Comparison of ENCODE assay signal across 10 cellular contexts in the genomic region with DNA sequence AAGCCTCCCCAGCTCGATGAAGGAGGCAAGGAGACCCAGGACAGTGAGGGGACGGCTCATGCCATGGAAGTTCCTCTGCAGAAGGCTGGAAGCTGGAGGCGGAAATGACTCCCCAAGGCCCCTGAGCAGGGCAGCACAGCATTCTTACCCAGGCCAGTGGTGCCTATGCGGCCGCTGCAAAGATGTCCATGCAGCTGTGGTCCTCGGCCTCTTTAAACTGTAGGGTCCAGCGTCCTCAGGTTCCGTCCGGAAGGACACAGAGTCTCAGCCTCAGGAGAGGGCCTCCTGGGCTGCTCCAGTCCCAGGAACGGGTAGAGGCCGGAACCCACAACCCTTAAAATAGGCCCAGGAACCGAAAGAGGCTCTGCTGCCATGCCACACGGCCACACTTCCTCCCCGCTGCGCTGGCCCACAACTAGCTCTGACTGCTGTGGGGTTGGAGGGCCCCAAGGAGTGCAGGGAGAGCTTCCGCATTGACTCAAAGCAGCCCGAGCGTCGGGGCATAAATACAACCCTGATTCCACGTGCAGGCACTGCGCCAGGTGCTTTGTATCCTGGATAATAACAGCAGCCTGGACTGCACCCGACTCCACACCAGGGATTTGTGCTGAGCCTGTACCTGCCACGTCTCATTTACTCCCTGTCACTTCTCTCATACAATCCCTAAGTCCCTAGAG. TPM values are rescaled to one million over a fixed set of nuclear protein-coding genes. Genes with fewer than 3 reads are reported as not detected.
DNase-seq lines count a peak whose midpoint lies in the region; ATAC-seq and TF ChIP-seq lines count a peak whose summit lies in the region.
"Had no signal": no experiment of that assay in that cellular context is flagged by ENCODE, and none has a peak within 500 bp of the region (broad histone marks: within the 10 kb centered on the region; RNA-seq: fewer than 3 reads in every experiment).

No MANE protein-coding gene starts in this region.

- H3K27me3 ChIP-seq in endodermal cell (ENCODE audit: control insufficient read depth, insufficient read depth, low read length, poor library complexity, severe bottlenecking), result peaks cover 6% of the 10 kb centered on the region

- H3K27ac ChIP-seq in endodermal cell (ENCODE audit: low read depth, low read length), result no peak overlapping the region
- H3K27ac ChIP-seq: A549, epithelial cell of prostate had no signal

- H3K36me3 ChIP-seq in endodermal cell (ENCODE audit: control insufficient read depth, insufficient read depth, low read length), result peaks cover 5% of the 10 kb centered on the region

- peaks cover 0 to 4% (median 4%) of the 10 kb centered on the region in 3 donors for H3K27me3 Mint-ChIP-seq in immature natural killer cell (ENCODE audit: low read depth in 3 of 3)
- H3K27me3 Mint-ChIP-seq in endodermal cell (ENCODE audit: insufficient read depth), result peaks cover 9% of the 10 kb centered on the region

- ATAC-seq in HG02571 (IDR thresholded peaks at IDR 0.05; ENCODE audit: unreplicated experiment) (peak; percentile 66), GM18519 (IDR thresholded peaks at IDR 0.05; ENCODE audit: low FRiP score, unreplicated experiment) (no peak)
- ATAC-seq: A549 had no signal

- H3K4me3 Mint-ChIP-seq in immature natural killer cell (peak overlapping the region; percentile 60 to 75 (median 68)), endodermal cell (no peak overlapping the region)

- H3K4me1 ChIP-seq in endodermal cell (ENCODE audit: control insufficient read depth, insufficient read depth, low read length), result peaks cover 3% of the 10 kb centered on the region

- no peak for TF ChIP-seq CTCF in endodermal cell (conservative IDR thresholded peaks at IDR 0.05)

- H3K9me3 ChIP-seq in endodermal cell (ENCODE audit: control insufficient read depth, low read length), result no peaks in the 10 kb centered on the region
- H3K9me3 ChIP-seq: A549 had no signal

- peaks cover 0 to 10% (median 1%) of the 10 kb centered on the region in 3 donors for H3K36me3 Mint-ChIP-seq in immature natural killer cell
- no peaks in the 10 kb centered on the region for H3K36me3 Mint-ChIP-seq in endodermal cell (ENCODE audit: low read depth)

- H3K4me1 Mint-ChIP-seq in immature natural killer cell (peaks cover 43 to 68% of the 10 kb centered on the region in 2 donors), endodermal cell (peaks cover 11% of the 10 kb centered on the region)

- H3K27ac Mint-ChIP-seq in immature natural killer cell (peak overlapping the region; percentile 37 to 90 (median 68)), endodermal cell (no peak overlapping the region)

- H3K9me3 Mint-ChIP-seq in immature natural killer cell, result no peaks in the 10 kb centered on the region
- H3K9me3 Mint-ChIP-seq in endodermal cell, result no peaks in the 10 kb centered on the region

- 94 to 97% methylated on average over 22 to 23 of the region's 23 CpGs for WGBS in endodermal cell (ENCODE audit: insufficient coverage in 1 of 2, insufficient read length in 1 of 2), 2 experiments

- no peak overlapping the region for H3K4me3 ChIP-seq in endodermal cell (ENCODE audit: low read length)
- H3K4me3 ChIP-seq: A549 had no signal

- DNase-seq in NCI-H1436 (lab: John Stamatoyannopoulos, UW), result peak; percentile 30
- DNase-seq in NCI-H1436 treated with DMSO at 0.1 percent for 48 hours (lab: John Stamatoyannopoulos, UW), result no peak
- DNase-seq in NCI-H2107 (lab: John Stamatoyannopoulos, UW), result peak; percentile 70
- DNase-seq in immature natural killer cell, result peak; percentile 46 to 70 (median 69)
- no peak for DNase-seq in NCI-H748 (lab: John Stamatoyannopoulos, UW; ENCODE audit: unreplicated experiment)
- DNase-seq in endodermal cell, result no peak

- H3K9ac ChIP-seq in endodermal cell (ENCODE audit: extremely low read depth, low read length, poor library complexity, severe bottlenecking), result no peak overlapping the region

RNA-seq across cellular contexts. Expression of gene KIAA0930, which starts 5.5 kb away (rescaled TPM):
- 1 to 10 TPM; 2.2 to 6.2 (median 4.5) TPM for polyA plus RNA-seq in immature natural killer cell
- 10 to 100 TPM; 36.2 to 47.8 TPM for total RNA-seq in endodermal cell
- 38.3 TPM for polyA plus RNA-seq in endodermal cell (2013, experiment 1 of 2)
- polyA plus RNA-seq in endodermal cell (2013, experiment 2 of 2), result 36.4 TPM

RNA-seq across cellular contexts. Expression of gene UPK3A, which starts 49.5 kb away (rescaled TPM):
- polyA plus RNA-seq in immature natural killer cell, result 1 to 10 TPM in 2 of 3 donors, not detected in 1; 2.7 to 6.4 TPM
- not detected for total RNA-seq in endodermal cell
- polyA plus RNA-seq in endodermal cell (2013, experiment 1 of 2), result 0.21 TPM
- not detected for polyA plus RNA-seq in endodermal cell (2013, experiment 2 of 2)
- polyA plus RNA-seq: A549 had no signal

Comparison
In these comparisons a context has a peak if more than half of its experiments do, and no peak if none do; other contexts are left out.
1. DNase-seq: peak in NCI-H1436 (single experiment), NCI-H2107 (single experiment) and immature natural killer cell (3 of 3); none in NCI-H1436 treated with DMSO at 0.1 percent for 48 hours (single experiment), NCI-H748 (single experiment) and endodermal cell (single experiment).